Comparison of ENCODE assay signal across 1 cellular context in the genomic region with DNA sequence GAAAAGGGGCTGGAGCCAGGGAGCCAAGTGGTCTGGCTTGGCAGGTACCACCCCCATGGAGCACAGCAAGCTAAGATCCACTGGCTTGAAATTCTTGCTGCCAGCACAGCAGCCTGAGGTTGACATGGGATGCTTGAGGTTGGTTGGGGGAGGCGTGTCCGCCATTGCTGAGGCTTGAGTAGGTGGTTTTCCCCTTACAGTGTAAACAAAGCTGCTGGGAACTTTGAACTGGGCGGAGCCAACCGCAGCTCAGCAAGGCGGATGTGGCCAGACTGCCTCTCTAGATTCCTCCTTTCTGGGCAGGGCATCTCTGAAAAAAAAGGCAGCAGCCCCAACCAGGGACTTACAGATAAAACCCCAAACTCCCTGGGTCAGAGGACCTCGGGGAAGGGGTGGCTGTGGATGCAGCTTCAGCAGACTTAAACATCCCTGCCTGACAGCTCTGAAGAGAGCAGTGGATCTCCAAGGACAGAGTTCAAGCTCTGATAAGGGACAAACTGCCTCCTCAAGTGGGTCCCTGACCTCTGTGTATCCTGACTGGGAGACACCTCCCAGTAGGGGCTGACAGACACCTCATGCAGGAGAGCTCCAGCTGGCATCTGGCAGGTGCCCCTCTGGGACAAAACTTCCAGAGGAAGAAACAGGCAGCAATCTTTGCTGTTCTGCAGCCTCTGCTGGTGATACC.
TF ChIP-seq lines count a peak whose summit lies in the region.
"Not testable (repeated sequence)": the region's sequence is repeated elsewhere in the genome, so short reads cannot be mapped to it uniquely, and the experiment has no call there.

No MANE protein-coding gene starts in this region.

TF ChIP-seq in HepG2, 621 proteins besides CTCF, POLR2A, EP300 and RAD21 (continued from another document and continues in another):
- TF ChIP-seq, protein P1, sequence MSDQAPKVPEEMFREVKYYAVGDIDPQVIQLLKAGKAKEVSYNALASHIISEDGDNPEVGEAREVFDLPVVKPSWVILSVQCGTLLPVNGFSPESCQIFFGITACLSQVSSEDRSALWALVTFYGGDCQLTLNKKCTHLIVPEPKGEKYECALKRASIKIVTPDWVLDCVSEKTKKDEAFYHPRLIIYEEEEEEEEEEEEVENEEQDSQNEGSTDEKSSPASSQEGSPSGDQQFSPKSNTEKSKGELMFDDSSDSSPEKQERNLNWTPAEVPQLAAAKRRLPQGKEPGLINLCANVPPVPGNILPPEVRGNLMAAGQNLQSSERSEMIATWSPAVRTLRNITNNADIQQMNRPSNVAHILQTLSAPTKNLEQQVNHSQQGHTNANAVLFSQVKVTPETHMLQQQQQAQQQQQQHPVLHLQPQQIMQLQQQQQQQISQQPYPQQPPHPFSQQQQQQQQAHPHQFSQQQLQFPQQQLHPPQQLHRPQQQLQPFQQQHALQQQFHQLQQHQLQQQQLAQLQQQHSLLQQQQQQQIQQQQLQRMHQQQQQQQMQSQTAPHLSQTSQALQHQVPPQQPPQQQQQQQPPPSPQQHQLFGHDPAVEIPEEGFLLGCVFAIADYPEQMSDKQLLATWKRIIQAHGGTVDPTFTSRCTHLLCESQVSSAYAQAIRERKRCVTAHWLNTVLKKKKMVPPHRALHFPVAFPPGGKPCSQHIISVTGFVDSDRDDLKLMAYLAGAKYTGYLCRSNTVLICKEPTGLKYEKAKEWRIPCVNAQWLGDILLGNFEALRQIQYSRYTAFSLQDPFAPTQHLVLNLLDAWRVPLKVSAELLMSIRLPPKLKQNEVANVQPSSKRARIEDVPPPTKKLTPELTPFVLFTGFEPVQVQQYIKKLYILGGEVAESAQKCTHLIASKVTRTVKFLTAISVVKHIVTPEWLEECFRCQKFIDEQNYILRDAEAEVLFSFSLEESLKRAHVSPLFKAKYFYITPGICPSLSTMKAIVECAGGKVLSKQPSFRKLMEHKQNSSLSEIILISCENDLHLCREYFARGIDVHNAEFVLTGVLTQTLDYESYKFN (CRISPR knock-in tag; conservative IDR thresholded peaks at IDR 0.05) = peak; percentile 60
- TF ChIP-seq KDM6A (CRISPR knock-in tag; IDR thresholded peaks at IDR 0.05; ENCODE audit: low read depth) (0 out of 2 replicates have a peak, but pooled peaks have one; percentile 56), TEAD3 (CRISPR knock-in tag; optimal IDR thresholded peaks at IDR 0.05; ENCODE audit: borderline replicate concordance) (peak; percentile 48), IRF2 (CRISPR knock-in tag; IDR thresholded peaks at IDR 0.05) (peak; percentile 40; the same call in 1 of the 2 replicates), RCOR2 (CRISPR knock-in tag; IDR thresholded peaks at IDR 0.05) (0 out of 2 replicates have a peak, but pooled peaks have one; percentile 32), ZNF350 (CRISPR knock-in tag; IDR thresholded peaks at IDR 0.05; ENCODE audit: borderline replicate concordance, low read depth) (peak; percentile 50; the same call in 1 of the 2 replicates), SOX13 (CRISPR knock-in tag; conservative IDR thresholded peaks at IDR 0.05 in 1 of 2, IDR thresholded peaks at IDR 0.05 in 1 of 2) (peak in 1 of 2 experiments; percentile 40; a peak in 1 of 4 replicates), CBFB (CRISPR knock-in tag; IDR thresholded peaks at IDR 0.05) (peak; percentile 83; the same call in 1 of the 2 replicates), SOX6 (CRISPR knock-in tag; IDR thresholded peaks at IDR 0.05) (peak; percentile 55; the same call in 1 of the 2 replicates), NR2F6 (CRISPR knock-in tag; IDR thresholded peaks at IDR 0.05) (0 out of 2 replicates have a peak, but pooled peaks have one; percentile 32), NCOA2 (CRISPR knock-in tag; IDR thresholded peaks at IDR 0.05) (peak; percentile 32; the same call in 1 of the 2 replicates), HNF4G (IDR thresholded peaks at IDR 0.05; ENCODE audit: borderline replicate concordance, low read depth, low read length) (peak; percentile 57; the same call in 1 of the 2 replicates), RXRA (CRISPR knock-in tag; IDR thresholded peaks at IDR 0.05) (peak; percentile 18; the same call in 1 of the 2 replicates), ZNF441 (CRISPR knock-in tag; IDR thresholded peaks at IDR 0.05; ENCODE audit: borderline replicate concordance) (peak; percentile 54; the same call in 1 of the 2 replicates), HOXA3 (CRISPR knock-in tag; IDR thresholded peaks at IDR 0.05) (peak; percentile 73), ZNF292 (CRISPR knock-in tag; IDR thresholded peaks at IDR 0.05; ENCODE audit: borderline replicate concordance, low read depth) (0 out of 2 replicates have a peak, but pooled peaks have one; percentile 26), GATAD2A (CRISPR knock-in tag; IDR thresholded peaks at IDR 0.05) (peak; percentile 68), FOXA1 (CRISPR knock-in tag; IDR thresholded peaks at IDR 0.05) (peak; percentile 94), SPEN (CRISPR knock-in tag; IDR thresholded peaks at IDR 0.05; ENCODE audit: low read depth) (0 out of 2 replicates have a peak, but pooled peaks have one; percentile 32), LCORL (CRISPR knock-in tag; IDR thresholded peaks at IDR 0.05) (peak; percentile 39; the same call in 1 of the 2 replicates)
- TF ChIP-seq, protein P2, sequence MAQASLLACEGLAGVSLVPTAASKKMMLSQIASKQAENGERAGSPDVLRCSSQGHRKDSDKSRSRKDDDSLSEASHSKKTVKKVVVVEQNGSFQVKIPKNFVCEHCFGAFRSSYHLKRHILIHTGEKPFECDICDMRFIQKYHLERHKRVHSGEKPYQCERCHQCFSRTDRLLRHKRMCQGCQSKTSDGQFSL (CRISPR knock-in tag; IDR thresholded peaks at IDR 0.05) = 0 out of 2 replicates have a peak, but pooled peaks have one; percentile 50
- not testable (repeated sequence) for TF ChIP-seq SOX13 (IDR thresholded peaks at IDR 0.05); SOX6 (IDR thresholded peaks at IDR 0.05); NR2F6 (IDR thresholded peaks at IDR 0.05); HNF4G (CRISPR knock-in tag; IDR thresholded peaks at IDR 0.05; ENCODE audit: borderline replicate concordance, low read depth); FOXA1 (IDR thresholded peaks at IDR 0.05); LCORL (IDR thresholded peaks at IDR 0.05)
- TF ChIP-seq, protein P3, sequence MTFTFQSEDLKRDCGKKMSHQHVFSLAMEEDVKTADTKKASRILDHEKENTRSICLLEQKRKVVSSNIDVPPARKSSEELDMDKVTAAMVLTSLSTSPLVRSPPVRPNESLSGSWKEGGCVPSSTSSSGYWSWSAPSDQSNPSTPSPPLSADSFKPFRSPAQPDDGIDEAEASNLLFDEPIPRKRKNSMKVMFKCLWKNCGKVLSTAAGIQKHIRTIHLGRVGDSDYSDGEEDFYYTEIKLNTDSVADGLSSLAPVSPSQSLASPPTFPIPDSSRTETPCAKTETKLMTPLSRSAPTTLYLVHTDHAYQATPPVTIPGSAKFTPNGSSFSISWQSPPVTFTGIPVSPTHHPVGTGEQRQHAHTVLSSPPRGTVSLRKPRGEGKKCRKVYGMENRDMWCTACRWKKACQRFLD (CRISPR knock-in tag; IDR thresholded peaks at IDR 0.05; ENCODE audit: borderline replicate concordance) = 0 out of 2 replicates have a peak, but pooled peaks have one; percentile 80
- TF ChIP-seq, protein P4, sequence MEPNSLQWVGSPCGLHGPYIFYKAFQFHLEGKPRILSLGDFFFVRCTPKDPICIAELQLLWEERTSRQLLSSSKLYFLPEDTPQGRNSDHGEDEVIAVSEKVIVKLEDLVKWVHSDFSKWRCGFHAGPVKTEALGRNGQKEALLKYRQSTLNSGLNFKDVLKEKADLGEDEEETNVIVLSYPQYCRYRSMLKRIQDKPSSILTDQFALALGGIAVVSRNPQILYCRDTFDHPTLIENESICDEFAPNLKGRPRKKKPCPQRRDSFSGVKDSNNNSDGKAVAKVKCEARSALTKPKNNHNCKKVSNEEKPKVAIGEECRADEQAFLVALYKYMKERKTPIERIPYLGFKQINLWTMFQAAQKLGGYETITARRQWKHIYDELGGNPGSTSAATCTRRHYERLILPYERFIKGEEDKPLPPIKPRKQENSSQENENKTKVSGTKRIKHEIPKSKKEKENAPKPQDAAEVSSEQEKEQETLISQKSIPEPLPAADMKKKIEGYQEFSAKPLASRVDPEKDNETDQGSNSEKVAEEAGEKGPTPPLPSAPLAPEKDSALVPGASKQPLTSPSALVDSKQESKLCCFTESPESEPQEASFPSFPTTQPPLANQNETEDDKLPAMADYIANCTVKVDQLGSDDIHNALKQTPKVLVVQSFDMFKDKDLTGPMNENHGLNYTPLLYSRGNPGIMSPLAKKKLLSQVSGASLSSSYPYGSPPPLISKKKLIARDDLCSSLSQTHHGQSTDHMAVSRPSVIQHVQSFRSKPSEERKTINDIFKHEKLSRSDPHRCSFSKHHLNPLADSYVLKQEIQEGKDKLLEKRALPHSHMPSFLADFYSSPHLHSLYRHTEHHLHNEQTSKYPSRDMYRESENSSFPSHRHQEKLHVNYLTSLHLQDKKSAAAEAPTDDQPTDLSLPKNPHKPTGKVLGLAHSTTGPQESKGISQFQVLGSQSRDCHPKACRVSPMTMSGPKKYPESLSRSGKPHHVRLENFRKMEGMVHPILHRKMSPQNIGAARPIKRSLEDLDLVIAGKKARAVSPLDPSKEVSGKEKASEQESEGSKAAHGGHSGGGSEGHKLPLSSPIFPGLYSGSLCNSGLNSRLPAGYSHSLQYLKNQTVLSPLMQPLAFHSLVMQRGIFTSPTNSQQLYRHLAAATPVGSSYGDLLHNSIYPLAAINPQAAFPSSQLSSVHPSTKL (CRISPR knock-in tag; IDR thresholded peaks at IDR 0.05) = peak; percentile 79
- TF ChIP-seq, protein P5, sequence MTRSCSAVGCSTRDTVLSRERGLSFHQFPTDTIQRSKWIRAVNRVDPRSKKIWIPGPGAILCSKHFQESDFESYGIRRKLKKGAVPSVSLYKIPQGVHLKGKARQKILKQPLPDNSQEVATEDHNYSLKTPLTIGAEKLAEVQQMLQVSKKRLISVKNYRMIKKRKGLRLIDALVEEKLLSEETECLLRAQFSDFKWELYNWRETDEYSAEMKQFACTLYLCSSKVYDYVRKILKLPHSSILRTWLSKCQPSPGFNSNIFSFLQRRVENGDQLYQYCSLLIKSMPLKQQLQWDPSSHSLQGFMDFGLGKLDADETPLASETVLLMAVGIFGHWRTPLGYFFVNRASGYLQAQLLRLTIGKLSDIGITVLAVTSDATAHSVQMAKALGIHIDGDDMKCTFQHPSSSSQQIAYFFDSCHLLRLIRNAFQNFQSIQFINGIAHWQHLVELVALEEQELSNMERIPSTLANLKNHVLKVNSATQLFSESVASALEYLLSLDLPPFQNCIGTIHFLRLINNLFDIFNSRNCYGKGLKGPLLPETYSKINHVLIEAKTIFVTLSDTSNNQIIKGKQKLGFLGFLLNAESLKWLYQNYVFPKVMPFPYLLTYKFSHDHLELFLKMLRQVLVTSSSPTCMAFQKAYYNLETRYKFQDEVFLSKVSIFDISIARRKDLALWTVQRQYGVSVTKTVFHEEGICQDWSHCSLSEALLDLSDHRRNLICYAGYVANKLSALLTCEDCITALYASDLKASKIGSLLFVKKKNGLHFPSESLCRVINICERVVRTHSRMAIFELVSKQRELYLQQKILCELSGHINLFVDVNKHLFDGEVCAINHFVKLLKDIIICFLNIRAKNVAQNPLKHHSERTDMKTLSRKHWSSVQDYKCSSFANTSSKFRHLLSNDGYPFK (CRISPR knock-in tag; IDR thresholded peaks at IDR 0.05; ENCODE audit: borderline replicate concordance) = peak; percentile 80; the same call in 1 of the 2 replicates
- TF ChIP-seq, protein P6, sequence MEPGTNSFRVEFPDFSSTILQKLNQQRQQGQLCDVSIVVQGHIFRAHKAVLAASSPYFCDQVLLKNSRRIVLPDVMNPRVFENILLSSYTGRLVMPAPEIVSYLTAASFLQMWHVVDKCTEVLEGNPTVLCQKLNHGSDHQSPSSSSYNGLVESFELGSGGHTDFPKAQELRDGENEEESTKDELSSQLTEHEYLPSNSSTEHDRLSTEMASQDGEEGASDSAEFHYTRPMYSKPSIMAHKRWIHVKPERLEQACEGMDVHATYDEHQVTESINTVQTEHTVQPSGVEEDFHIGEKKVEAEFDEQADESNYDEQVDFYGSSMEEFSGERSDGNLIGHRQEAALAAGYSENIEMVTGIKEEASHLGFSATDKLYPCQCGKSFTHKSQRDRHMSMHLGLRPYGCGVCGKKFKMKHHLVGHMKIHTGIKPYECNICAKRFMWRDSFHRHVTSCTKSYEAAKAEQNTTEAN (CRISPR knock-in tag; conservative IDR thresholded peaks at IDR 0.05) = 0 out of 2 replicates have a peak, but pooled peaks have one; percentile 19
- TF ChIP-seq, protein P7, sequence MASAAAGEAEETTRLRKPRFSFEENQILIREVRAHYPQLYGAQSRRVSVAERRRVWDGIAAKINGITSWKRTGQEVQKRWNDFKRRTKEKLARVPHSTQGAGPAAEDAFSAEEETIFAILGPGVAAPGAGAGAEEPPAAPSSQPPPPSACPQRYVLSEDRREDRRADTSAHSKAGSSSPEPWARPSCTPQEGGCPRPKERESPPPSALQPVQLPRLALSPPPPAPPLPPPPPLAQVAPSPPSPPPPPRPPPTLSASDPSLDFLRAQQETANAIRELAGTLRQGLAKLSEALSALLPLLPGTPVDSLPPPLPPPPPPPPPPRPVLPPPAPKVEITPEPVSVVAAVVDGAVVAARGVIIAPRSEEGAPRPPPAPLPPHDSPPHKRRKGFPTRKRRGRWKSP (CRISPR knock-in tag; IDR thresholded peaks at IDR 0.05) = peak; percentile 25; the same call in 1 of the 2 replicates
- TF ChIP-seq, protein P8, sequence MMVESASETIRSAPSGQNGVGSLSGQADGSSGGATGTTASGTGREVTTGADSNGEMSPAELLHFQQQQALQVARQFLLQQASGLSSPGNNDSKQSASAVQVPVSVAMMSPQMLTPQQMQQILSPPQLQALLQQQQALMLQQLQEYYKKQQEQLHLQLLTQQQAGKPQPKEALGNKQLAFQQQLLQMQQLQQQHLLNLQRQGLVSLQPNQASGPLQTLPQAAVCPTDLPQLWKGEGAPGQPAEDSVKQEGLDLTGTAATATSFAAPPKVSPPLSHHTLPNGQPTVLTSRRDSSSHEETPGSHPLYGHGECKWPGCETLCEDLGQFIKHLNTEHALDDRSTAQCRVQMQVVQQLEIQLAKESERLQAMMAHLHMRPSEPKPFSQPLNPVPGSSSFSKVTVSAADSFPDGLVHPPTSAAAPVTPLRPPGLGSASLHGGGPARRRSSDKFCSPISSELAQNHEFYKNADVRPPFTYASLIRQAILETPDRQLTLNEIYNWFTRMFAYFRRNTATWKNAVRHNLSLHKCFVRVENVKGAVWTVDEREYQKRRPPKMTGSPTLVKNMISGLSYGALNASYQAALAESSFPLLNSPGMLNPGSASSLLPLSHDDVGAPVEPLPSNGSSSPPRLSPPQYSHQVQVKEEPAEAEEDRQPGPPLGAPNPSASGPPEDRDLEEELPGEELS (CRISPR knock-in tag; IDR thresholded peaks at IDR 0.05) = peak; percentile 62
- TF ChIP-seq, protein P9, sequence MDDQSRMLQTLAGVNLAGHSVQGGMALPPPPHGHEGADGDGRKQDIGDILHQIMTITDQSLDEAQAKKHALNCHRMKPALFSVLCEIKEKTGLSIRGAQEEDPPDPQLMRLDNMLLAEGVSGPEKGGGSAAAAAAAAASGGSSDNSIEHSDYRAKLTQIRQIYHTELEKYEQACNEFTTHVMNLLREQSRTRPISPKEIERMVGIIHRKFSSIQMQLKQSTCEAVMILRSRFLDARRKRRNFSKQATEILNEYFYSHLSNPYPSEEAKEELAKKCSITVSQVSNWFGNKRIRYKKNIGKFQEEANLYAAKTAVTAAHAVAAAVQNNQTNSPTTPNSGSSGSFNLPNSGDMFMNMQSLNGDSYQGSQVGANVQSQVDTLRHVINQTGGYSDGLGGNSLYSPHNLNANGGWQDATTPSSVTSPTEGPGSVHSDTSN (CRISPR knock-in tag; IDR thresholded peaks at IDR 0.05; ENCODE audit: borderline replicate concordance) = 0 out of 2 replicates have a peak, but pooled peaks have one; percentile 22
